ENCODE assay signal across 1 cellular context in the genomic region with DNA sequence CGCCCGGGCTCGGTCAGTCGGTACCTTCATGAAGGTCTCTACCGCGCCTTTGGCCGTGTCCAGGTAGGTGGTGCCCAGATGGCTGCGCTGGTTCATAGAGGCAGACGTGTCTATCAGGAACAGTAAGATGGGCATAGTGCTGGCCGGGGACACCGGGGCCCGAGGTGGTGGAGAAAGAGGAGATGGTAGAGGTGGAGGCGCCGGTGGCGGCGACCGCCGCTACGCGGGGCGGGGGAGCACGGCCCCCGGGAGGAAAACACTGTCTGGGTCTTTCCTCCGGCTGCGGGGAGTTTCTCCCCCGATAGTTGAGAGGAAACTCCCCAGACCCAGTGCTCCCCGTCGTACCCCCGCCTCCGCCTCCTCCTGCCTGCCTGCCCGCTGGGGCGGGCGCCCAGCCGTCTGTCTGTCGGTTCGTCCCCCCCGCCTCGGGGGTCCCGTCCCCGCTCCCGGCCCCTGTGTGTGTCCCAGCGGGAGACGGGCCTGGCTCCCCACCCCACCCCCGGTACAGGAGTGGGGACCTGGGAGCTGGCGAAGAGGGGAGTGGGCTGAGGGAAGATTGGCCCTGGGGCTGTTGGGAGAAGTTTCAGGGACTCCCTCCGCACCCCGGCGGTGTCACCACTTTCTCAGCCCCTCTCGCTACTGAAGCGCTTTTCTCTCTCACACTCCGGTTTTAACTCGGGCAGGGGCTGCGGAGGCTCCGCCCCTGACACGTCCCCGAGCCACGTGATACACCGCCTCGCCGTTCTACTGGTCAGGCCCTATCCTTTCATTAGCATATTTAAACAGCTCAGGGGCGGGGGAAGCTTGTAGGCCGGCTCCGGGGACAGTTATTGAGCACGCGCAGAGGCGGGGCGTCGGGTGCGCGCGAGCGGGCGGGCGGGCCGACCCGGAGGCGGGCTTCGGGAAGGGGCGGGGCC.
TF ChIP-seq lines count a peak whose summit lies in the region.

Gene INTS6, minus strand, starts transcription at position 646 of the 917 bp plus-strand sequence. Its CDS starts 511 bp downstream, at position 135.

TF ChIP-seq in K562, 482 proteins besides CTCF, POLR2A, EP300 and RAD21 (continued from another document):
- TF ChIP-seq, protein P1, sequence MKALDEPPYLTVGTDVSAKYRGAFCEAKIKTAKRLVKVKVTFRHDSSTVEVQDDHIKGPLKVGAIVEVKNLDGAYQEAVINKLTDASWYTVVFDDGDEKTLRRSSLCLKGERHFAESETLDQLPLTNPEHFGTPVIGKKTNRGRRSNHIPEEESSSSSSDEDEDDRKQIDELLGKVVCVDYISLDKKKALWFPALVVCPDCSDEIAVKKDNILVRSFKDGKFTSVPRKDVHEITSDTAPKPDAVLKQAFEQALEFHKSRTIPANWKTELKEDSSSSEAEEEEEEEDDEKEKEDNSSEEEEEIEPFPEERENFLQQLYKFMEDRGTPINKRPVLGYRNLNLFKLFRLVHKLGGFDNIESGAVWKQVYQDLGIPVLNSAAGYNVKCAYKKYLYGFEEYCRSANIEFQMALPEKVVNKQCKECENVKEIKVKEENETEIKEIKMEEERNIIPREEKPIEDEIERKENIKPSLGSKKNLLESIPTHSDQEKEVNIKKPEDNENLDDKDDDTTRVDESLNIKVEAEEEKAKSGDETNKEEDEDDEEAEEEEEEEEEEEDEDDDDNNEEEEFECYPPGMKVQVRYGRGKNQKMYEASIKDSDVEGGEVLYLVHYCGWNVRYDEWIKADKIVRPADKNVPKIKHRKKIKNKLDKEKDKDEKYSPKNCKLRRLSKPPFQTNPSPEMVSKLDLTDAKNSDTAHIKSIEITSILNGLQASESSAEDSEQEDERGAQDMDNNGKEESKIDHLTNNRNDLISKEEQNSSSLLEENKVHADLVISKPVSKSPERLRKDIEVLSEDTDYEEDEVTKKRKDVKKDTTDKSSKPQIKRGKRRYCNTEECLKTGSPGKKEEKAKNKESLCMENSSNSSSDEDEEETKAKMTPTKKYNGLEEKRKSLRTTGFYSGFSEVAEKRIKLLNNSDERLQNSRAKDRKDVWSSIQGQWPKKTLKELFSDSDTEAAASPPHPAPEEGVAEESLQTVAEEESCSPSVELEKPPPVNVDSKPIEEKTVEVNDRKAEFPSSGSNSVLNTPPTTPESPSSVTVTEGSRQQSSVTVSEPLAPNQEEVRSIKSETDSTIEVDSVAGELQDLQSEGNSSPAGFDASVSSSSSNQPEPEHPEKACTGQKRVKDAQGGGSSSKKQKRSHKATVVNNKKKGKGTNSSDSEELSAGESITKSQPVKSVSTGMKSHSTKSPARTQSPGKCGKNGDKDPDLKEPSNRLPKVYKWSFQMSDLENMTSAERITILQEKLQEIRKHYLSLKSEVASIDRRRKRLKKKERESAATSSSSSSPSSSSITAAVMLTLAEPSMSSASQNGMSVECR (CRISPR knock-in tag; IDR thresholded peaks at IDR 0.05) = peak; percentile 66
- TF ChIP-seq GATAD2A (IDR thresholded peaks at IDR 0.05) (no peak), PHF8 (IDR thresholded peaks at IDR 0.05; ENCODE audit: borderline replicate concordance, low read length) (peak; percentile 70; the same call in 1 of the 2 replicates), HNRNPLL (IDR thresholded peaks at IDR 0.05; ENCODE audit: low read depth, low read length, poor library complexity, severe bottlenecking) (peak; percentile 54), ZBED1 (IDR thresholded peaks at IDR 0.05) (0 out of 2 replicates have a peak, but pooled peaks have one; percentile 56), HOXB6 (CRISPR knock-in tag; IDR thresholded peaks at IDR 0.05; ENCODE audit: borderline replicate concordance) (no peak), NCOA6 (IDR thresholded peaks at IDR 0.05) (no peak), TSC22D4 (tag; IDR thresholded peaks at IDR 0.05) (no peak), ADNP (tag; IDR thresholded peaks at IDR 0.05) (no peak), TAF9B (IDR thresholded peaks at IDR 0.05; ENCODE audit: partially characterized antibody) (peak; percentile 87), HMGXB4 (CRISPR knock-in tag; IDR thresholded peaks at IDR 0.05) (no peak), ZNF239 (CRISPR knock-in tag; IDR thresholded peaks at IDR 0.05) (no peak), ZBTB17 (CRISPR knock-in tag; IDR thresholded peaks at IDR 0.05) (0 out of 2 replicates have a peak, but pooled peaks have one; percentile 34)
- TF ChIP-seq, protein P2, sequence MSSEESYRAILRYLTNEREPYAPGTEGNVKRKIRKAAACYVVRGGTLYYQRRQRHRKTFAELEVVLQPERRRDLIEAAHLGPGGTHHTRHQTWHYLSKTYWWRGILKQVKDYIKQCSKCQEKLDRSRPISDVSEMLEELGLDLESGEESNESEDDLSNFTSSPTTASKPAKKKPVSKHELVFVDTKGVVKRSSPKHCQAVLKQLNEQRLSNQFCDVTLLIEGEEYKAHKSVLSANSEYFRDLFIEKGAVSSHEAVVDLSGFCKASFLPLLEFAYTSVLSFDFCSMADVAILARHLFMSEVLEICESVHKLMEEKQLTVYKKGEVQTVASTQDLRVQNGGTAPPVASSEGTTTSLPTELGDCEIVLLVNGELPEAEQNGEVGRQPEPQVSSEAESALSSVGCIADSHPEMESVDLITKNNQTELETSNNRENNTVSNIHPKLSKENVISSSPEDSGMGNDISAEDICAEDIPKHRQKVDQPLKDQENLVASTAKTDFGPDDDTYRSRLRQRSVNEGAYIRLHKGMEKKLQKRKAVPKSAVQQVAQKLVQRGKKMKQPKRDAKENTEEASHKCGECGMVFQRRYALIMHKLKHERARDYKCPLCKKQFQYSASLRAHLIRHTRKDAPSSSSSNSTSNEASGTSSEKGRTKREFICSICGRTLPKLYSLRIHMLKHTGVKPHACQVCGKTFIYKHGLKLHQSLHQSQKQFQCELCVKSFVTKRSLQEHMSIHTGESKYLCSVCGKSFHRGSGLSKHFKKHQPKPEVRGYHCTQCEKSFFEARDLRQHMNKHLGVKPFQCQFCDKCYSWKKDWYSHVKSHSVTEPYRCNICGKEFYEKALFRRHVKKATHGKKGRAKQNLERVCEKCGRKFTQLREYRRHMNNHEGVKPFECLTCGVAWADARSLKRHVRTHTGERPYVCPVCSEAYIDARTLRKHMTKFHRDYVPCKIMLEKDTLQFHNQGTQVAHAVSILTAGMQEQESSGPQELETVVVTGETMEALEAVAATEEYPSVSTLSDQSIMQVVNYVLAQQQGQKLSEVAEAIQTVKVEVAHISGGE (CRISPR knock-in tag; IDR thresholded peaks at IDR 0.05) = peak in 2 of 3 experiments; percentile 27 to 93; a peak in 2 of 6 replicates
- TF ChIP-seq, protein P3, sequence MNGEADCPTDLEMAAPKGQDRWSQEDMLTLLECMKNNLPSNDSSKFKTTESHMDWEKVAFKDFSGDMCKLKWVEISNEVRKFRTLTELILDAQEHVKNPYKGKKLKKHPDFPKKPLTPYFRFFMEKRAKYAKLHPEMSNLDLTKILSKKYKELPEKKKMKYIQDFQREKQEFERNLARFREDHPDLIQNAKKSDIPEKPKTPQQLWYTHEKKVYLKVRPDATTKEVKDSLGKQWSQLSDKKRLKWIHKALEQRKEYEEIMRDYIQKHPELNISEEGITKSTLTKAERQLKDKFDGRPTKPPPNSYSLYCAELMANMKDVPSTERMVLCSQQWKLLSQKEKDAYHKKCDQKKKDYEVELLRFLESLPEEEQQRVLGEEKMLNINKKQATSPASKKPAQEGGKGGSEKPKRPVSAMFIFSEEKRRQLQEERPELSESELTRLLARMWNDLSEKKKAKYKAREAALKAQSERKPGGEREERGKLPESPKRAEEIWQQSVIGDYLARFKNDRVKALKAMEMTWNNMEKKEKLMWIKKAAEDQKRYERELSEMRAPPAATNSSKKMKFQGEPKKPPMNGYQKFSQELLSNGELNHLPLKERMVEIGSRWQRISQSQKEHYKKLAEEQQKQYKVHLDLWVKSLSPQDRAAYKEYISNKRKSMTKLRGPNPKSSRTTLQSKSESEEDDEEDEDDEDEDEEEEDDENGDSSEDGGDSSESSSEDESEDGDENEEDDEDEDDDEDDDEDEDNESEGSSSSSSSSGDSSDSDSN (IDR thresholded peaks at IDR 0.05; ENCODE audit: borderline replicate concordance in 1 of 2, low read depth in 2 of 2, low read length in 2 of 2) = 0 out of 4 replicates have a peak, but pooled peaks of 1 of the 2 experiments have one; percentile 29
TF ChIP-seq in K562: peak in this region for 99.
